Comparison of ENCODE assay signal across 8 cellular contexts in genomic region chr3:31448035-31448881, GRCh38.
A peak's percentile ranks its signal among the peaks of the same experiment; 100 is the strongest.
DNase-seq lines count a peak whose midpoint lies in the region; ATAC-seq and TF ChIP-seq lines count a peak whose summit lies in the region.

No MANE protein-coding gene starts in this region.

- no peak for TF ChIP-seq POLR2A in ovary (IDR thresholded peaks at IDR 0.05)

- H3K27ac ChIP-seq in ovary: no peak overlapping the region

- TF ChIP-seq CTCF in BJ (IDR thresholded peaks at IDR 0.05; ENCODE audit: insufficient read depth, low read depth, low read length) (peak; percentile 56), ovary (IDR thresholded peaks at IDR 0.05) (no peak)

- H3K36me3 ChIP-seq in BJ (ENCODE audit: control insufficient read depth, insufficient read depth, low read length): no peaks in the 10 kb centered on the region
- H3K36me3 ChIP-seq in ovary: no peaks in the 10 kb centered on the region

- ATAC-seq in GM18867 (IDR thresholded peaks at IDR 0.05; ENCODE audit: unreplicated experiment) (peak; percentile 71), HG03342 (IDR thresholded peaks at IDR 0.05; ENCODE audit: unreplicated experiment) (peak; percentile 74), HG03469 (IDR thresholded peaks at IDR 0.05; ENCODE audit: unreplicated experiment) (no peak)

- no peak for TF ChIP-seq EP300 in ovary (IDR thresholded peaks at IDR 0.05)

- intact Hi-C loops in ovary (cut with DNase I): no loop called here

- 90 to 100% (median 92%) methylated on average over 1 of the region's 1 CpG for WGBS in ovary, 3 donors

- H3K27me3 ChIP-seq in BJ (ENCODE audit: control insufficient read depth, insufficient read depth, low read length): no peaks in the 10 kb centered on the region; the same call in 1 of the 2 replicates
- no peaks in the 10 kb centered on the region for H3K27me3 ChIP-seq in ovary

- DNase-seq in BJ (ENCODE audit: low read depth): no peak
- peak; percentile 26 to 36 for DNase-seq in activated CD4-positive, alpha-beta T cell treated with anti-CD3 and anti-CD28 coated beads, Interleukin-2, amount 50 U/mL, for 48 hours
- DNase-seq in iris pigment epithelial cell (ENCODE audit: low read depth): peak; percentile 44
- no peak for DNase-seq in amygdala (lab: John Stamatoyannopoulos, UW)
- no peak for DNase-seq in ovary

- POLR2A ChIA-PET in BJ (lab: Charles Lee): no interaction called here

- no peaks in the 10 kb centered on the region for H3K4me1 ChIP-seq in ovary (ENCODE audit: insufficient read depth)

- CTCF ChIA-PET in BJ (lab: Yijun Ruan, JAX): interaction anchor here (0.6 to 1.4 kb wide), 3 partner anchors 8 to 428 kb away, joined by 3 to 7 read pairs (median 3); no protein-coding TSS in a partner anchor

- no peak overlapping the region for H3K4me3 ChIP-seq in BJ (ENCODE audit: low read depth, low read length)
- H3K4me3 ChIP-seq in ovary: no peak overlapping the region

- no peaks in the 10 kb centered on the region for H3K9me3 ChIP-seq in ovary

Comparison
In these comparisons a context has a peak if more than half of its experiments do, and no peak if none do; other contexts are left out.
1. DNase-seq: peak in activated CD4-positive, alpha-beta T cell treated with anti-CD3 and anti-CD28 coated beads, Interleukin-2, amount 50 U/mL, for 48 hours (2 of 2) and iris pigment epithelial cell (single experiment); none in BJ (single experiment), amygdala (0 of 56) and ovary (0 of 5).